ENCODE assay signal across 17 cellular contexts in genomic region chr11:87258171-87258833, GRCh38.
DNase-seq lines count a peak whose midpoint lies in the region; ATAC-seq and TF ChIP-seq lines count a peak whose summit lies in the region.
"Had no signal": no experiment of that assay in that cellular context is flagged by ENCODE, and none has a peak within 500 bp of the region (broad histone marks: within the 10 kb centered on the region; RNA-seq: fewer than 3 reads in every experiment).

No MANE protein-coding gene starts in this region.

- H2BK5ac ChIP-seq in mesendoderm (ENCODE audit: low read length), result no peak overlapping the region

- H2BK120ac ChIP-seq in mesendoderm (ENCODE audit: low read depth, low read length), result no peak overlapping the region

- DNase-seq in GDM1 (lab: John Stamatoyannopoulos, UW), result peak; percentile 61
- DNase-seq in Kasumi-1 (lab: John Stamatoyannopoulos, UW), result peak; percentile 89 to 94
- peak; percentile 11 for DNase-seq in mesendoderm
- DNase-seq in activated CD8-positive, alpha-beta T cell treated with anti-CD3 and anti-CD28 coated beads, Interleukin-2, amount 10 ng/mL, durations not matched to agents 7 days and 5 days, result no peak
- DNase-seq in hypothalamus (lab: John Stamatoyannopoulos, UW), result no peak
- DNase-seq in Calu3, result no peak
- DNase-seq: ACHN; BE2C; CD4-positive, alpha-beta T cell; HCEC 1CT; NCI-H1105 treated with DMSO at 0.1 percent for 48 hours; NCI-H187; NCI-H526 treated with DMSO at 0.1 percent for 48 hours; SHP77 treated with DMSO at 0.1 percent for 48 hours had no signal

- H3K27ac Mint-ChIP-seq in brain, result peak overlapping the region in 3 of 5 experiments; percentile 10 to 81 (median 36)
- no peak overlapping the region for H3K27ac Mint-ChIP-seq in activated CD8-positive, alpha-beta T cell treated with anti-CD3 and anti-CD28 coated beads, Interleukin-2, amount 10 ng/mL, durations not matched to agents 7 days and 5 days
- H3K27ac Mint-ChIP-seq in Calu3 (ENCODE audit: unreplicated experiment), result no peak overlapping the region
- H3K27ac Mint-ChIP-seq: CD4-positive, alpha-beta T cell had no signal

- no peak overlapping the region for H3K4me3 Mint-ChIP-seq in brain
- H3K4me3 Mint-ChIP-seq in activated CD8-positive, alpha-beta T cell treated with anti-CD3 and anti-CD28 coated beads, Interleukin-2, amount 10 ng/mL, durations not matched to agents 7 days and 5 days, result no peak overlapping the region
- H3K4me3 Mint-ChIP-seq in Calu3 (ENCODE audit: low read depth, unreplicated experiment), result no peak overlapping the region
- H3K4me3 Mint-ChIP-seq: CD4-positive, alpha-beta T cell had no signal

- H3K36me3 Mint-ChIP-seq in brain, result no peaks in the 10 kb centered on the region
- no peaks in the 10 kb centered on the region for H3K36me3 Mint-ChIP-seq in activated CD8-positive, alpha-beta T cell treated with anti-CD3 and anti-CD28 coated beads, Interleukin-2, amount 10 ng/mL, durations not matched to agents 7 days and 5 days (ENCODE audit: low read depth)
- no peaks in the 10 kb centered on the region for H3K36me3 Mint-ChIP-seq in Calu3 (ENCODE audit: insufficient read depth, unreplicated experiment)

- no peak overlapping the region for H3K56ac ChIP-seq in mesendoderm (ENCODE audit: low read length)

- H3K4ac ChIP-seq in mesendoderm (ENCODE audit: low read depth, low read length), result no peak overlapping the region

- POLR2A ChIA-PET in activated CD8-positive, alpha-beta T cell treated with anti-CD3 and anti-CD28 coated beads, Interleukin-2, amount 10 ng/mL, durations not matched to agents 7 days and 5 days (lab: Charles Lee), result no interaction called here

- H3K36me3 ChIP-seq in mesendoderm (ENCODE audit: control insufficient read depth, insufficient read depth, low read length), result no peaks in the 10 kb centered on the region
- H3K36me3 ChIP-seq: BE2C had no signal

- no CpG with 5 or more reads among the region's 1 CpG for WGBS in mesendoderm (ENCODE audit: extremely low coverage, insufficient coverage, low lambda C conversion rate)

- ATAC-seq in activated CD8-positive, alpha-beta T cell treated with anti-CD3 and anti-CD28 coated beads, Interleukin-2, amount 10 ng/mL, durations not matched to agents 7 days and 5 days, result no peak
- no peak for ATAC-seq in esophagus mucosa
- ATAC-seq: SK-N-SH treated with all-trans-retinoic acid at 6 μM for 48 hours had no signal

- CTCF ChIA-PET in activated CD8-positive, alpha-beta T cell treated with anti-CD3 and anti-CD28 coated beads, Interleukin-2, amount 10 ng/mL, durations not matched to agents 7 days and 5 days (lab: Charles Lee), result no interaction called here
- CTCF ChIA-PET in Calu3 (lab: Charles Lee), result no interaction called here

- no peak overlapping the region for H2AK5ac ChIP-seq in mesendoderm (ENCODE audit: low read length)

- H3K4me2 ChIP-seq in mesendoderm (ENCODE audit: low read length), result no peak overlapping the region

- H3K79me2 ChIP-seq in mesendoderm (ENCODE audit: control insufficient read depth, insufficient read depth, low read length), result no peaks in the 10 kb centered on the region

- H3K4me3 ChIP-seq in mesendoderm (ENCODE audit: low read length), result no peak overlapping the region

- TF ChIP-seq CTCF in brain (conservative IDR thresholded peaks at IDR 0.05) (no peak), Calu3 (IDR thresholded peaks at IDR 0.05; ENCODE audit: unreplicated experiment) (no peak)

- no peaks in the 10 kb centered on the region for H3K27me3 ChIP-seq in mesendoderm (ENCODE audit: insufficient read depth, low read length, poor library complexity)
- H3K27me3 ChIP-seq: BE2C had no signal

- H3K79me1 ChIP-seq in mesendoderm (ENCODE audit: low read length), result no peaks in the 10 kb centered on the region

- H3K9me3 Mint-ChIP-seq in brain (peaks cover 0 to 3% (median 0%) of the 10 kb centered on the region in 5 experiments), Calu3 (ENCODE audit: low read depth, unreplicated experiment) (no peaks in the 10 kb centered on the region)
- H3K9me3 Mint-ChIP-seq in activated CD8-positive, alpha-beta T cell treated with anti-CD3 and anti-CD28 coated beads, Interleukin-2, amount 10 ng/mL, durations not matched to agents 7 days and 5 days (ENCODE audit: insufficient read depth), result no peaks in the 10 kb centered on the region
- H3K9me3 Mint-ChIP-seq: CD4-positive, alpha-beta T cell had no signal

- H4K5ac ChIP-seq in mesendoderm (ENCODE audit: low read length), result no peak overlapping the region

- H3K4me1 ChIP-seq in mesendoderm (ENCODE audit: control insufficient read depth, low read depth, low read length), result no peaks in the 10 kb centered on the region
- H3K4me1 ChIP-seq: BE2C had no signal

- H3K18ac ChIP-seq in mesendoderm (ENCODE audit: low read length), result no peak overlapping the region

- H3K4me1 Mint-ChIP-seq in brain (peaks cover 26% of the 10 kb centered on the region), Calu3 (ENCODE audit: low read depth, unreplicated experiment) (no peaks in the 10 kb centered on the region)
- peaks cover 4% of the 10 kb centered on the region for H3K4me1 Mint-ChIP-seq in activated CD8-positive, alpha-beta T cell treated with anti-CD3 and anti-CD28 coated beads, Interleukin-2, amount 10 ng/mL, durations not matched to agents 7 days and 5 days (ENCODE audit: low read depth)

- H4K8ac ChIP-seq in mesendoderm (ENCODE audit: low read depth, low read length), result no peak overlapping the region

- H3K27ac ChIP-seq in mesendoderm (ENCODE audit: low read depth, low read length), result no peak overlapping the region

- no TSS peak for BruUV-seq in Calu3 (replicated peaks; lab: Mats Ljungman, UMichigan)

- no peak overlapping the region for H3K9ac ChIP-seq in mesendoderm (ENCODE audit: low read length)

- no peak overlapping the region for H3K23ac ChIP-seq in mesendoderm (ENCODE audit: low read length)

- no peak overlapping the region for H2BK15ac ChIP-seq in mesendoderm (replicated peaks; ENCODE audit: low read depth)

- intact Hi-C loops in Calu3 (cut with micrococcal nuclease; ENCODE audit: unreplicated experiment), result no loop called here

- H3K27me3 Mint-ChIP-seq in brain (no peaks in the 10 kb centered on the region), Calu3 (ENCODE audit: unreplicated experiment) (no peaks in the 10 kb centered on the region)
- H3K27me3 Mint-ChIP-seq in activated CD8-positive, alpha-beta T cell treated with anti-CD3 and anti-CD28 coated beads, Interleukin-2, amount 10 ng/mL, durations not matched to agents 7 days and 5 days (ENCODE audit: low read depth), result no peaks in the 10 kb centered on the region
- H3K27me3 Mint-ChIP-seq: CD4-positive, alpha-beta T cell had no signal

Comparison
In these comparisons a context has a peak if more than half of its experiments do, and no peak if none do; other contexts are left out.
1. DNase-seq: peak in GDM1 (single experiment), Kasumi-1 (2 of 2) and mesendoderm (single experiment); none in activated CD8-positive, alpha-beta T cell treated with anti-CD3 and anti-CD28 coated beads, Interleukin-2, amount 10 ng/mL, durations not matched to agents 7 days and 5 days (single experiment), hypothalamus (0 of 51) and Calu3 (single experiment).
2. H3K27ac Mint-ChIP-seq: peak in brain (3 of 5); none in activated CD8-positive, alpha-beta T cell treated with anti-CD3 and anti-CD28 coated beads, Interleukin-2, amount 10 ng/mL, durations not matched to agents 7 days and 5 days (single experiment) and Calu3 (single experiment).